ENCODE assay signal across 1 cellular context in genomic region chr16:65572156-65572555, GRCh38.
TF ChIP-seq lines count a peak whose summit lies in the region.

No MANE protein-coding gene starts in this region.

TF ChIP-seq in IMR-90, 13 proteins besides CTCF, POLR2A, EP300 and RAD21:
- TF ChIP-seq FOS (IDR thresholded peaks at IDR 0.05; ENCODE audit: low read depth, low read length) (peak; percentile 69), NFE2L2 (IDR thresholded peaks at IDR 0.05; ENCODE audit: low read depth, low read length) (no peak)
